ENCODE assay signal across 14 cellular contexts in genomic region chr6:42344756-42345155, GRCh38.
A peak's percentile ranks its signal among the peaks of the same experiment; 100 is the strongest.
DNase-seq lines count a peak whose midpoint lies in the region; ATAC-seq, FAIRE-seq and TF ChIP-seq lines count a peak whose summit lies in the region.
"Had no signal": no experiment of that assay in that cellular context is flagged by ENCODE, and none has a peak within 500 bp of the region (broad histone marks: within the 10 kb centered on the region; RNA-seq: fewer than 3 reads in every experiment).

No MANE protein-coding gene starts in this region.

- no peak overlapping the region for H3K56ac ChIP-seq in IMR-90 (ENCODE audit: extremely low read depth, insufficient read depth, low read length)
- no peak overlapping the region for H3K56ac ChIP-seq in mesendoderm (ENCODE audit: low read length)

- peak overlapping the region; percentile 59 for H3K4me3 Mint-ChIP-seq in T-helper 1 cell treated with Interleukin-12 subunit alpha and Interleukin-12 subunit beta and Interleukin-4 antibody, amounts not matched to agents 30 μg/mL and 1 μg/mL, for 36 hours
- H3K4me3 Mint-ChIP-seq: CD4-positive, CD25-positive, alpha-beta regulatory T cell had no signal

- H3K9me1 ChIP-seq in IMR-90 (ENCODE audit: insufficient read depth, low read length) (peaks cover 23% of the 10 kb centered on the region), K562 (ENCODE audit: control insufficient read depth, insufficient read depth, low read length) (no peaks in the 10 kb centered on the region)

- H4K8ac ChIP-seq in IMR-90 (ENCODE audit: low read depth in 2 of 2, low read length in 2 of 2) (no peak overlapping the region), mesendoderm (ENCODE audit: low read depth, low read length) (no peak overlapping the region)

- H3K4me2 ChIP-seq in A549 (no peak overlapping the region), IMR-90 (ENCODE audit: low read depth, low read length) (no peak overlapping the region), K562 (ENCODE audit: insufficient read depth, low read length) (no peak overlapping the region), mesendoderm (ENCODE audit: low read length) (no peak overlapping the region)

- no peak overlapping the region for H2BK120ac ChIP-seq in IMR-90 (ENCODE audit: low read depth, low read length)
- H2BK120ac ChIP-seq in mesendoderm (ENCODE audit: low read depth, low read length) = no peak overlapping the region

- H2AK5ac ChIP-seq in IMR-90 (ENCODE audit: low read depth, low read length) (no peak overlapping the region), mesendoderm (ENCODE audit: low read length) (no peak overlapping the region)

- H4K5ac ChIP-seq in IMR-90 (ENCODE audit: low read depth, low read length) (no peak overlapping the region), mesendoderm (ENCODE audit: low read length) (no peak overlapping the region)

- BruUV-seq in IMR-90 (replicated peaks; lab: Mats Ljungman, UMichigan) (no TSS peak), K562 (replicated peaks; lab: Mats Ljungman, UMichigan) (no TSS peak)

- H3K79me2 ChIP-seq in K562 (ENCODE audit: control insufficient read depth, insufficient read depth, low read length) (no peaks in the 10 kb centered on the region), mesendoderm (ENCODE audit: control insufficient read depth, insufficient read depth, low read length) (no peaks in the 10 kb centered on the region)

- no peak overlapping the region for H2BK20ac ChIP-seq in IMR-90 (ENCODE audit: low read depth, low read length)

- peak overlapping the region; percentile 75 for H3K27ac Mint-ChIP-seq in T-helper 1 cell treated with Interleukin-12 subunit alpha and Interleukin-12 subunit beta and Interleukin-4 antibody, amounts not matched to agents 30 μg/mL and 1 μg/mL, for 36 hours

- H3K18ac ChIP-seq in IMR-90 (ENCODE audit: low read depth, low read length) (no peak overlapping the region), mesendoderm (ENCODE audit: low read length) (no peak overlapping the region)

- H3K14ac ChIP-seq in IMR-90 (replicated peaks; ENCODE audit: low read depth, low read length) = no peak overlapping the region

- CTCF ChIA-PET in A549 (lab: Yijun Ruan, JAX) = no interaction called here
- CTCF ChIA-PET in IMR-90 (lab: Yijun Ruan, JAX) = no interaction called here
- CTCF ChIA-PET in K562 (lab: Yijun Ruan, JAX; ENCODE audit: low intra/inter-chr PET ratio) = no interaction called here

- TF ChIP-seq EP300 in A549 (IDR thresholded peaks at IDR 0.05) (no peak), K562 (IDR thresholded peaks at IDR 0.05; ENCODE audit: low read length) (no peak)

- H3K9me3 ChIP-seq in A549 (no peaks in the 10 kb centered on the region), IMR-90 (ENCODE audit: control insufficient read depth, insufficient read depth, low read length) (no peaks in the 10 kb centered on the region), K562 (replicated peaks; ENCODE audit: control insufficient read depth, insufficient read depth, low read depth, low read length) (no peaks in the 10 kb centered on the region)

- intact Hi-C loops in IMR-90 (cut with micrococcal nuclease) (no loop called here), K562 (cut with micrococcal nuclease) (no loop called here)

- TF ChIP-seq RAD21 in A549 (conservative IDR thresholded peaks at IDR 0.05 in 1 of 2, IDR thresholded peaks at IDR 0.05 in 1 of 2) (no peak), IMR-90 (IDR thresholded peaks at IDR 0.05; ENCODE audit: low read length) (no peak), K562 (CRISPR knock-in tag; conservative IDR thresholded peaks at IDR 0.05 in 1 of 2, IDR thresholded peaks at IDR 0.05 in 1 of 2) (no peak)

- no peak for ATAC-seq in A549
- ATAC-seq in IMR-90 (ENCODE audit: low read depth) = no peak; the same call in 1 of the 2 replicates
- ATAC-seq in K562 = no peak
- no peak for ATAC-seq in HG03342 (IDR thresholded peaks at IDR 0.05; ENCODE audit: unreplicated experiment)

- WGBS in A549 (ENCODE audit: missing lambda C conversion rate) = 69% methylated on average over 1 of the region's 1 CpG
- WGBS in IMR-90 (ENCODE audit: extremely low coverage in 2 of 2, insufficient read length in 1 of 2), 2 experiments = no CpG with 5 or more reads among the region's 1 CpG
- WGBS in K562 (ENCODE audit: insufficient coverage, low coverage, missing lambda C conversion rate) = 0% methylated on average over 1 of the region's 1 CpG
- no CpG with 5 or more reads among the region's 1 CpG for WGBS in mesendoderm (ENCODE audit: extremely low coverage, insufficient coverage, low lambda C conversion rate)

- H2BK5ac ChIP-seq in IMR-90 (ENCODE audit: low read depth, low read length, poor library complexity, severe bottlenecking) (no peak overlapping the region), mesendoderm (ENCODE audit: low read length) (no peak overlapping the region)

- H3K27me3 ChIP-seq in IMR-90 (ENCODE audit: control insufficient read depth, insufficient read depth, low read length) (no peaks in the 10 kb centered on the region), K562 (ENCODE audit: control insufficient read depth in 2 of 2, insufficient read depth in 2 of 2, low read length in 2 of 2) (peaks cover 16 to 36% of the 10 kb centered on the region in 2 experiments; a peak in 4 of 5 replicates), mesendoderm (ENCODE audit: insufficient read depth, low read length, poor library complexity) (no peaks in the 10 kb centered on the region)

- dilution Hi-C loops in IMR-90 (cut with HindIII; ENCODE audit: low sequenced_read_pairs, unreplicated experiment) = no loop called here

- TF ChIP-seq CTCF in A549 (IDR thresholded peaks at IDR 0.05) (no peak), IMR-90 (conservative IDR thresholded peaks at IDR 0.05; ENCODE audit: low read depth, low read length) (no peak), K562 (IDR thresholded peaks at IDR 0.05 in 2 of 3, conservative IDR thresholded peaks at IDR 0.05 in 1 of 3; ENCODE audit: insufficient read depth in 2 of 3, low read depth in 1 of 3, low read length in 3 of 3) (no peak)

- H3K4ac ChIP-seq in IMR-90 (ENCODE audit: low read depth, low read length) (no peak overlapping the region), mesendoderm (ENCODE audit: low read depth, low read length) (no peak overlapping the region)

- H3K79me1 ChIP-seq in IMR-90 (ENCODE audit: low read depth in 1 of 2, low read length in 2 of 2) (peaks cover 52 to 97% of the 10 kb centered on the region in 2 experiments), mesendoderm (ENCODE audit: low read length) (no peaks in the 10 kb centered on the region)

- peaks cover 8% of the 10 kb centered on the region for H3K4me1 ChIP-seq in A549
- peaks cover 6% of the 10 kb centered on the region for H3K4me1 ChIP-seq in IMR-90 (ENCODE audit: control insufficient read depth, insufficient read depth, low read length)
- H3K4me1 ChIP-seq in K562 (replicated peaks in 1 of 2; ENCODE audit: control insufficient read depth in 2 of 2, insufficient read depth in 2 of 2, low read length in 2 of 2) = no peaks in the 10 kb centered on the region
- H3K4me1 ChIP-seq in mesendoderm (ENCODE audit: control insufficient read depth, low read depth, low read length) = no peaks in the 10 kb centered on the region

- DNase-seq in T-helper 1 cell (no peak), A549 (ENCODE audit: low read depth in 1 of 2, low spot score in 1 of 2) (no peak), IMR-90 (peak; percentile 22), K562 (ENCODE audit: extremely low read depth in 1 of 4, low spot score in 3 of 4) (no peak), globus pallidus (ENCODE audit: low spot score) (no peak), mesendoderm (no peak)
- DNase-seq: CD4-positive, CD25-positive, alpha-beta regulatory T cell; DND-41; NCI-H1436; NCI-H2029 treated with DMSO at 0.1 percent for 48 hours; NCI-H510A treated with DMSO at 0.1 percent for 48 hours; SIG-M5 had no signal

- no peak overlapping the region for H4K91ac ChIP-seq in IMR-90 (ENCODE audit: insufficient read depth, low read depth, low read length)

- H3K9ac ChIP-seq in IMR-90 (ENCODE audit: low read depth, low read length) = no peak overlapping the region
- H3K9ac ChIP-seq in K562 (ENCODE audit: insufficient read depth in 1 of 2, low read depth in 2 of 2, low read length in 2 of 2) = no peak overlapping the region
- no peak overlapping the region for H3K9ac ChIP-seq in mesendoderm (ENCODE audit: low read length)

- H4K20me1 ChIP-seq in IMR-90 (ENCODE audit: insufficient read depth, low read length) (peaks cover 13% of the 10 kb centered on the region), K562 (replicated peaks; ENCODE audit: control insufficient read depth, insufficient read depth, low read length) (no peaks in the 10 kb centered on the region)

- peaks cover 63% of the 10 kb centered on the region for H3K4me1 Mint-ChIP-seq in T-helper 1 cell treated with Interleukin-12 subunit alpha and Interleukin-12 subunit beta and Interleukin-4 antibody, amounts not matched to agents 30 μg/mL and 1 μg/mL, for 36 hours (ENCODE audit: low read depth)

- H2BK15ac ChIP-seq in IMR-90 (ENCODE audit: low read depth, low read length) = no peak overlapping the region
- H2BK15ac ChIP-seq in mesendoderm (replicated peaks; ENCODE audit: low read depth) = no peak overlapping the region

- peaks cover 5% of the 10 kb centered on the region for H3K36me3 ChIP-seq in IMR-90 (ENCODE audit: control insufficient read depth, insufficient read depth, low read length)
- H3K36me3 ChIP-seq in K562 (ENCODE audit: control insufficient read depth, insufficient read depth, low read length) = no peaks in the 10 kb centered on the region
- no peaks in the 10 kb centered on the region for H3K36me3 ChIP-seq in mesendoderm (ENCODE audit: control insufficient read depth, insufficient read depth, low read length)

- POLR2A ChIA-PET in A549 (lab: Yijun Ruan, JAX) = no interaction called here
- POLR2A ChIA-PET in IMR-90 (lab: Charles Lee; ENCODE audit: unreplicated experiment) = no interaction called here
- POLR2A ChIA-PET in K562 (lab: Yijun Ruan, JAX) = no interaction called here

- H3K27me3 Mint-ChIP-seq in T-helper 1 cell treated with Interleukin-12 subunit alpha and Interleukin-12 subunit beta and Interleukin-4 antibody, amounts not matched to agents 30 μg/mL and 1 μg/mL, for 36 hours (ENCODE audit: low read depth) = no peaks in the 10 kb centered on the region
- H3K27me3 Mint-ChIP-seq: CD4-positive, CD25-positive, alpha-beta regulatory T cell had no signal

- H3K27ac ChIP-seq in A549 (no peak overlapping the region), IMR-90 (ENCODE audit: insufficient read depth, low read length) (no peak overlapping the region), K562 (ENCODE audit: extremely low read depth, low read depth, low read length) (no peak overlapping the region), mesendoderm (ENCODE audit: low read depth, low read length) (no peak overlapping the region)

- no peaks in the 10 kb centered on the region for H3K9me3 Mint-ChIP-seq in T-helper 1 cell treated with Interleukin-12 subunit alpha and Interleukin-12 subunit beta and Interleukin-4 antibody, amounts not matched to agents 30 μg/mL and 1 μg/mL, for 36 hours
- H3K9me3 Mint-ChIP-seq: CD4-positive, CD25-positive, alpha-beta regulatory T cell had no signal

- H3K23ac ChIP-seq in IMR-90 (ENCODE audit: low read depth, low read length) (no peak overlapping the region), mesendoderm (ENCODE audit: low read length) (no peak overlapping the region)

- H3K36me3 Mint-ChIP-seq in T-helper 1 cell treated with Interleukin-12 subunit alpha and Interleukin-12 subunit beta and Interleukin-4 antibody, amounts not matched to agents 30 μg/mL and 1 μg/mL, for 36 hours (ENCODE audit: low read depth) = peaks cover 61% of the 10 kb centered on the region

- TF ChIP-seq POLR2A in A549 (IDR thresholded peaks at IDR 0.05; ENCODE audit: low read length) (no peak), IMR-90 (IDR thresholded peaks at IDR 0.05; ENCODE audit: low read depth, low read length) (no peak), K562 (conservative IDR thresholded peaks at IDR 0.05) (no peak)

- H3K4me3 ChIP-seq in A549 = no peak overlapping the region
- H3K4me3 ChIP-seq in IMR-90 (ENCODE audit: insufficient read depth, low read depth, low read length) = no peak overlapping the region
- no peak overlapping the region for H3K4me3 ChIP-seq in K562
- H3K4me3 ChIP-seq in mesendoderm (ENCODE audit: low read length) = no peak overlapping the region

- no peak overlapping the region for H2AK9ac ChIP-seq in IMR-90 (replicated peaks; ENCODE audit: low read depth, low read length, poor library complexity)

- in situ Hi-C loops in IMR-90 (cut with MboI; ENCODE audit: low sequenced_read_pairs) (no loop called here), K562 (cut with MboI) (no loop called here)

- FAIRE-seq in A549 (lab: Jason Lieb, UNC) (no peak), K562 (lab: Jason Lieb, UNC) (no peak)

- H2AFZ ChIP-seq in IMR-90 (replicated peaks; ENCODE audit: low read length, poor library complexity) (no peak overlapping the region), K562 (ENCODE audit: low read depth, low read length) (no peak overlapping the region)
